Comparison of ENCODE assay signal across 11 cellular contexts in genomic region chr12:119180380-119181040, GRCh38. TPM values are rescaled to one million over a fixed set of nuclear protein-coding genes. Genes with fewer than 3 reads are reported as not detected.
DNase-seq lines count a peak whose midpoint lies in the region; ATAC-seq, FAIRE-seq and TF ChIP-seq lines count a peak whose summit lies in the region.
"Had no signal": no experiment of that assay in that cellular context is flagged by ENCODE, and none has a peak within 500 bp of the region (broad histone marks: within the 10 kb centered on the region; RNA-seq: fewer than 3 reads in every experiment).

No MANE protein-coding gene starts in this region.

- no peaks in the 10 kb centered on the region for H3K27me3 ChIP-seq in GM23248 (replicated peaks; ENCODE audit: insufficient read depth)
- no peaks in the 10 kb centered on the region for H3K27me3 ChIP-seq in body of pancreas
- H3K27me3 ChIP-seq in kidney epithelial cell (ENCODE audit: control insufficient read depth, insufficient read depth, low read length): no peaks in the 10 kb centered on the region
- H3K27me3 ChIP-seq in skeletal muscle tissue (ENCODE audit: control insufficient read depth in 3 of 3, insufficient read depth in 3 of 3, low read length in 3 of 3): no peaks in the 10 kb centered on the region
- H3K27me3 ChIP-seq in small intestine (ENCODE audit: control insufficient read depth in 2 of 2, insufficient read depth in 2 of 2, low read length in 2 of 2): no peaks in the 10 kb centered on the region

- peaks cover 38% of the 10 kb centered on the region for H3K79me2 ChIP-seq in GM23248 (ENCODE audit: insufficient read depth)

- H3K36me3 ChIP-seq in GM23248 (ENCODE audit: low read depth) (no peaks in the 10 kb centered on the region), body of pancreas (replicated peaks in 1 of 2; ENCODE audit: insufficient read depth in 1 of 2, low read depth in 2 of 2) (no peaks in the 10 kb centered on the region), kidney epithelial cell (ENCODE audit: control insufficient read depth, insufficient read depth, low read length) (no peaks in the 10 kb centered on the region), skeletal muscle tissue (ENCODE audit: control insufficient read depth in 3 of 3, insufficient read depth in 3 of 3, low read length in 3 of 3) (peaks cover 2 to 34% (median 18%) of the 10 kb centered on the region in 3 donors), small intestine (ENCODE audit: control insufficient read depth in 2 of 2, insufficient read depth in 2 of 2, low read length in 2 of 2) (no peaks in the 10 kb centered on the region)

- no peak for ATAC-seq in body of pancreas
- ATAC-seq: stimulated activated naive B cell treated with anti-CD40 and anti-IgM and Interleukin-4, amounts not matched to agents 10 μg/mL and 1 μg/mL and 100 μg/mL, for 72 hours had no signal

- intact Hi-C loops in body of pancreas (cut with DNase I): no loop called here

- H3K27ac ChIP-seq in GM23248 (peak overlapping the region; percentile 88), body of pancreas (peak overlapping the region; percentile 71 to 91 (median 82)), skeletal muscle tissue (ENCODE audit: low read depth, low read length) (peak overlapping the region; percentile 99), small intestine (ENCODE audit: low read depth in 1 of 2, low read length in 1 of 2) (peak overlapping the region in 1 of 2 donors; percentile 73)

- no peaks in the 10 kb centered on the region for H3K9me2 ChIP-seq in GM23248 (ENCODE audit: insufficient read depth)

- H3K9ac ChIP-seq in GM23248 (peak overlapping the region; percentile 87), skeletal muscle tissue (ENCODE audit: low read depth in 1 of 3, low read length in 3 of 3) (peak overlapping the region; percentile 96 to 100 (median 96))

- peaks cover 34% of the 10 kb centered on the region for H3F3A ChIP-seq in GM23248 (ENCODE audit: insufficient read depth)

- peak overlapping the region; percentile 87 for H3K4me2 ChIP-seq in GM23248 (ENCODE audit: unreplicated experiment)

- in situ Hi-C loops in GM23248 (cut with MboI): no loop called here

- H3K4me3 ChIP-seq in GM23248 (peak overlapping the region; percentile 72), body of pancreas (no peak overlapping the region), kidney epithelial cell (ENCODE audit: low read depth, low read length) (peak overlapping the region; percentile 27), skeletal muscle tissue (ENCODE audit: low read length in 3 of 3) (peak overlapping the region; percentile 82 to 100 (median 93)), small intestine (ENCODE audit: low read depth in 1 of 2, low read length in 2 of 2) (no peak overlapping the region)

- WGBS in GM23248 (ENCODE audit: low coverage in 1 of 2, low lambda C conversion rate in 2 of 2, missing lambda C conversion rate in 2 of 2), 2 experiments: 0 to 1% methylated on average over 7 of the region's 7 CpGs
- 59 to 61% methylated on average over 7 of the region's 7 CpGs for WGBS in body of pancreas, 2 donors
- WGBS in small intestine, 3 donors: 35 to 46% (median 45%) methylated on average over 7 of the region's 7 CpGs

- H3K9me3 ChIP-seq in GM23248 (ENCODE audit: low read depth): no peaks in the 10 kb centered on the region
- H3K9me3 ChIP-seq in body of pancreas: no peaks in the 10 kb centered on the region
- H3K9me3 ChIP-seq in skeletal muscle tissue (ENCODE audit: control insufficient read depth in 3 of 3, low read length in 3 of 3): no peaks in the 10 kb centered on the region
- H3K9me3 ChIP-seq in small intestine (ENCODE audit: control insufficient read depth, low read depth): no peaks in the 10 kb centered on the region

- H3K4me1 ChIP-seq in GM23248 (ENCODE audit: insufficient read depth): peaks cover 36% of the 10 kb centered on the region
- peaks cover 35% of the 10 kb centered on the region for H3K4me1 ChIP-seq in body of pancreas
- peaks cover 35 to 39% (median 38%) of the 10 kb centered on the region in 3 donors for H3K4me1 ChIP-seq in skeletal muscle tissue (ENCODE audit: control insufficient read depth in 3 of 3, insufficient read depth in 3 of 3, low read length in 3 of 3)
- no peaks in the 10 kb centered on the region for H3K4me1 ChIP-seq in small intestine (ENCODE audit: control insufficient read depth in 2 of 2, insufficient read depth in 1 of 2, low read depth in 1 of 2, low read length in 1 of 2)

- no peak for FAIRE-seq in small intestine (lab: Jason Lieb, UNC)

- H4K20me1 ChIP-seq in GM23248 (ENCODE audit: insufficient read depth): no peaks in the 10 kb centered on the region

- no peak for TF ChIP-seq CTCF in body of pancreas (IDR thresholded peaks at IDR 0.05)
- no peak for TF ChIP-seq CTCF in kidney epithelial cell (IDR thresholded peaks at IDR 0.05; ENCODE audit: insufficient read depth, low read length, poor library complexity, severe bottlenecking)

- peak overlapping the region; percentile 56 for H2AFZ ChIP-seq in GM23248

- no peak for TF ChIP-seq POLR2A in body of pancreas (IDR thresholded peaks at IDR 0.05)

- DNase-seq in GM23248 (peak; percentile 86), body of pancreas (peak in 1 of 4 donors; percentile 9), kidney epithelial cell (ENCODE audit: low read depth) (no peak), dedifferentiated amniotic fluid mesenchymal stem cell (ENCODE audit: extremely low spot score) (no peak), small intestine (no peak), mesenteric fat pad (ENCODE audit: low spot score) (no peak)
- no peak for DNase-seq in effector CD4-positive, alpha-beta T cell
- DNase-seq: immature natural killer cell; NCI-H510A; stimulated activated naive B cell treated with anti-CD40 and anti-IgM and Interleukin-4, amounts not matched to agents 10 μg/mL and 1 μg/mL and 100 μg/mL, for 72 hours had no signal

RNA-seq across cellular contexts. Expression of gene HSPB8, which starts 1.8 kb away (rescaled TPM):
- total RNA-seq in GM23248 (2014; rRNA removed; shearing (Covaris generic)): 11.1 and 17.8 TPM in 2 replicates
- polyA plus RNA-seq in GM23248 (2016; fragmentation: Nextera tagmentation; extraction: Ambion mirVana) (15.3 and 16.4 TPM in 2 replicates), small intestine (10 to 100 TPM in 1 of 3 donors, 1 to 10 TPM in 2; 1.3 to 12.9 (median 6.8) TPM)
- total RNA-seq in body of pancreas (10 to 100 TPM; 14.8 to 22.7 TPM), kidney epithelial cell (43.3 and 44.2 TPM in 2 replicates), skeletal muscle tissue (94.5 TPM), mesenteric fat pad (66.4 TPM)
- polyA plus RNA-seq: immature natural killer cell had no signal

Comparison
In these comparisons a context has a peak if more than half of its experiments do, and no peak if none do; other contexts are left out.
1. H3K4me3 ChIP-seq: peak in GM23248 (single experiment), kidney epithelial cell (single experiment) and skeletal muscle tissue (3 of 3); none in body of pancreas (0 of 2) and small intestine (0 of 2).